1 cellular context compared by ENCODE assay signal in the genomic region with DNA sequence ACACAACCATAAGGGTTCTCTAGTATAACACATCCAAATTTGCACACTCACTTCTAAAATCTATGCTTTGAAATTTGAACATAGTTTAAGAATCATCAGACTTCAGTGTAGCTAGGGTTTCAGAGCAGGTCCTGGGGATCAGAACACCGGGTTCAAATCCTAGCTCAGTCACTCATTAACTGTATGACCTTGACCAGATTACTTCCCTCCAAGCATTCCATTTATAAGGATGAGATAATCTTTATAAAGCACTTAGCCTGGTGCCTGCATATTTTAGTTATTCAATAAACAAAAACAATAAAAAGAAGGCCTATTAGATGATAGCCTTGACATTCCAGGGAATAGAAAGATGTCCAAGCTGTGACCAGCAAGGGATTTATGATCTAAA.
TF ChIP-seq lines count a peak whose summit lies in the region.

No MANE protein-coding gene starts in this region.

TF ChIP-seq in HCT116, 20 proteins besides CTCF, POLR2A, EP300 and RAD21 (continued from another document):
- TF ChIP-seq, protein P1, sequence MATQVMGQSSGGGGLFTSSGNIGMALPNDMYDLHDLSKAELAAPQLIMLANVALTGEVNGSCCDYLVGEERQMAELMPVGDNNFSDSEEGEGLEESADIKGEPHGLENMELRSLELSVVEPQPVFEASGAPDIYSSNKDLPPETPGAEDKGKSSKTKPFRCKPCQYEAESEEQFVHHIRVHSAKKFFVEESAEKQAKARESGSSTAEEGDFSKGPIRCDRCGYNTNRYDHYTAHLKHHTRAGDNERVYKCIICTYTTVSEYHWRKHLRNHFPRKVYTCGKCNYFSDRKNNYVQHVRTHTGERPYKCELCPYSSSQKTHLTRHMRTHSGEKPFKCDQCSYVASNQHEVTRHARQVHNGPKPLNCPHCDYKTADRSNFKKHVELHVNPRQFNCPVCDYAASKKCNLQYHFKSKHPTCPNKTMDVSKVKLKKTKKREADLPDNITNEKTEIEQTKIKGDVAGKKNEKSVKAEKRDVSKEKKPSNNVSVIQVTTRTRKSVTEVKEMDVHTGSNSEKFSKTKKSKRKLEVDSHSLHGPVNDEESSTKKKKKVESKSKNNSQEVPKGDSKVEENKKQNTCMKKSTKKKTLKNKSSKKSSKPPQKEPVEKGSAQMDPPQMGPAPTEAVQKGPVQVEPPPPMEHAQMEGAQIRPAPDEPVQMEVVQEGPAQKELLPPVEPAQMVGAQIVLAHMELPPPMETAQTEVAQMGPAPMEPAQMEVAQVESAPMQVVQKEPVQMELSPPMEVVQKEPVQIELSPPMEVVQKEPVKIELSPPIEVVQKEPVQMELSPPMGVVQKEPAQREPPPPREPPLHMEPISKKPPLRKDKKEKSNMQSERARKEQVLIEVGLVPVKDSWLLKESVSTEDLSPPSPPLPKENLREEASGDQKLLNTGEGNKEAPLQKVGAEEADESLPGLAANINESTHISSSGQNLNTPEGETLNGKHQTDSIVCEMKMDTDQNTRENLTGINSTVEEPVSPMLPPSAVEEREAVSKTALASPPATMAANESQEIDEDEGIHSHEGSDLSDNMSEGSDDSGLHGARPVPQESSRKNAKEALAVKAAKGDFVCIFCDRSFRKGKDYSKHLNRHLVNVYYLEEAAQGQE (IDR thresholded peaks at IDR 0.05; ENCODE audit: low read depth): no peak
- TF ChIP-seq FOSL1 (IDR thresholded peaks at IDR 0.05; ENCODE audit: low read depth) (no peak), EGR1 (IDR thresholded peaks at IDR 0.05; ENCODE audit: low read depth) (no peak), JUND (IDR thresholded peaks at IDR 0.05) (no peak), ELF1 (IDR thresholded peaks at IDR 0.05; ENCODE audit: borderline replicate concordance, low read depth) (no peak), TCF7L2 (IDR thresholded peaks at IDR 0.05; ENCODE audit: borderline replicate concordance, extremely low read depth, insufficient read depth, insufficient read length) (no peak), EZH2phosphoT487 (IDR thresholded peaks at IDR 0.05; ENCODE audit: borderline replicate concordance) (no peak), SRF (IDR thresholded peaks at IDR 0.05; ENCODE audit: low read depth) (no peak), SIN3A (IDR thresholded peaks at IDR 0.05; ENCODE audit: low read depth) (no peak), YY1 (IDR thresholded peaks at IDR 0.05; ENCODE audit: extremely low read depth, insufficient replicate concordance, low read depth, low read length) (no peak)
